Comparison of ENCODE assay signal across 25 cellular contexts in genomic region chr12:97767347-97767746, GRCh38.
"Had no signal": no experiment of that assay in that cellular context is flagged by ENCODE, and none has a peak within 500 bp of the region (broad histone marks: within the 10 kb centered on the region; RNA-seq: fewer than 3 reads in every experiment).

No MANE protein-coding gene starts in this region.

- H3K27me3 ChIP-seq: breast epithelium had no signal

- H3K9me3 Mint-ChIP-seq: activated T-cell treated with anti-CD3 and anti-CD28 coated beads, Interleukin-2, amount 50 U/mL, for 4 hours had no signal

- ATAC-seq: activated T-cell treated with anti-CD3 and anti-CD28 coated beads, Interleukin-2, amount 50 U/mL, for 4 hours; activated T-helper 17 cell treated with anti-CD3 and anti-CD28 coated beads, Interleukin-2, amount 50 U/mL, for 72 hours; K562 had no signal

- H3K27ac Mint-ChIP-seq: activated B cell treated with CpG ODN at 0.5 μM for 24 hours; activated CD4-positive, alpha-beta memory T cell treated with anti-CD3 and anti-CD28 coated beads for 36 hours; activated CD4-positive, alpha-beta T cell treated with anti-CD3 and anti-CD28 coated beads, Interleukin-2, amount 10 ng/mL, durations not matched to agents 7 days and 5 days; activated naive CD4-positive, alpha-beta T cell treated with anti-CD3 and anti-CD28 coated beads for 36 hours; activated naive CD8-positive, alpha-beta T cell; activated T-helper 17 cell treated with anti-CD3 and anti-CD28 coated beads, Interleukin-2, amount 50 U/mL, for 72 hours had no signal

- H3K27ac ChIP-seq: breast epithelium, PC-9, SK-N-MC had no signal

- H3K27me3 Mint-ChIP-seq: activated B cell treated with CpG ODN at 0.5 μM for 24 hours; activated CD4-positive, alpha-beta memory T cell treated with anti-CD3 and anti-CD28 coated beads for 36 hours; activated CD4-positive, alpha-beta T cell treated with anti-CD3 and anti-CD28 coated beads, Interleukin-2, amount 10 ng/mL, durations not matched to agents 7 days and 5 days; activated naive CD8-positive, alpha-beta T cell; activated T-helper 17 cell treated with anti-CD3 and anti-CD28 coated beads, Interleukin-2, amount 50 U/mL, for 72 hours had no signal

- DNase-seq: activated B cell treated with CpG ODN at 0.5 μM for 24 hours; activated CD4-positive, alpha-beta memory T cell treated with anti-CD3 and anti-CD28 coated beads for 36 hours; activated CD4-positive, alpha-beta T cell treated with anti-CD3 and anti-CD28 coated beads for 1 hour; activated CD4-positive, alpha-beta T cell treated with anti-CD3 and anti-CD28 coated beads, Interleukin-2, amount 10 ng/mL, durations not matched to agents 7 days and 5 days; activated CD8-positive, alpha-beta memory T cell treated with anti-CD3 and anti-CD28 coated beads for 24 hours; activated gamma-delta T cell; activated naive CD4-positive, alpha-beta T cell treated with anti-CD3 and anti-CD28 coated beads for 36 hours; activated T-cell treated with anti-CD3 and anti-CD28 coated beads, Interleukin-2, amount 50 U/mL, for 4 hours; central memory CD4-positive, alpha-beta T cell; Karpas-422; MM.1S; NCI-H1105 treated with DMSO at 0.1 percent for 48 hours; NCI-H1436 treated with DMSO at 0.1 percent for 48 hours; NCI-H187; NCI-H2081; NCI-H510A treated with DMSO at 0.1 percent for 48 hours; PC-9; SIG-M5; SW 1271; T-helper 9 cell had no signal

- H3K4me1 ChIP-seq: breast epithelium had no signal

- H3K4me3 Mint-ChIP-seq: activated B cell treated with CpG ODN at 0.5 μM for 24 hours; activated CD4-positive, alpha-beta memory T cell treated with anti-CD3 and anti-CD28 coated beads for 36 hours; activated CD4-positive, alpha-beta T cell treated with anti-CD3 and anti-CD28 coated beads, Interleukin-2, amount 10 ng/mL, durations not matched to agents 7 days and 5 days; activated naive CD4-positive, alpha-beta T cell treated with anti-CD3 and anti-CD28 coated beads for 36 hours; activated naive CD8-positive, alpha-beta T cell; activated T-cell treated with anti-CD3 and anti-CD28 coated beads, Interleukin-2, amount 50 U/mL, for 4 hours; activated T-helper 17 cell treated with anti-CD3 and anti-CD28 coated beads, Interleukin-2, amount 50 U/mL, for 72 hours had no signal

- H3K36me3 Mint-ChIP-seq: activated CD4-positive, alpha-beta memory T cell treated with anti-CD3 and anti-CD28 coated beads for 36 hours; activated naive CD8-positive, alpha-beta T cell had no signal

- FAIRE-seq: K562 had no signal

- H3K4me3 ChIP-seq: breast epithelium, K562, PC-9, SK-N-MC had no signal

- H3K4me1 Mint-ChIP-seq: activated B cell treated with CpG ODN at 0.5 μM for 24 hours; activated CD4-positive, alpha-beta T cell treated with anti-CD3 and anti-CD28 coated beads, Interleukin-2, amount 10 ng/mL, durations not matched to agents 7 days and 5 days; activated T-helper 17 cell treated with anti-CD3 and anti-CD28 coated beads, Interleukin-2, amount 50 U/mL, for 72 hours had no signal

- H3K36me3 ChIP-seq: breast epithelium had no signal
